In the genomic region with DNA sequence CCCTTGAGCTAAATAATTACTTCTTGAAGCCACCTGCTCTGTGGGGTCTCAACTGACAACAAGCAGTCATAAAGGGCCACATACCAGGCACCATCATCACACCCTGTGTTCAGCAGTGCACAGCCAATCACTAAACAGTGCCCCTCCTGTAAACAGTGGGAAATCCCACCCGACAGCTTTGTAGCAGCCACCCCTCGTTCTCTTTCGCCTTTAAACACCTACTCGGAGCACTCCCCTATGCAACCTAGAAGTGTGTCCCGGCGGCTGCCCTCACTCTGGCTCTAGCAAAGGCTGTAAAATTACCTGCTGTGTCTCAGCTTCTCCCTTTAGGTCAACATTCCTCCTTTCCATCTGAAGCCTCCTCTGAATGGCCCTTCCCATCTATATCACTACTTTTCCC, we compare ENCODE assay signal across 13 cellular contexts.
"Had no signal": no experiment of that assay in that cellular context is flagged by ENCODE, and none has a peak within 500 bp of the region (broad histone marks: within the 10 kb centered on the region; RNA-seq: fewer than 3 reads in every experiment).

No MANE protein-coding gene starts in this region.

- H3K27me3 Mint-ChIP-seq: activated CD4-positive, alpha-beta memory T cell treated with anti-CD3 and anti-CD28 coated beads, Interleukin-2, amount 10 ng/mL, durations not matched to agents 7 days and 5 days had no signal

- DNase-seq: activated CD4-positive, alpha-beta memory T cell treated with anti-CD3 and anti-CD28 coated beads, Interleukin-2, amount 10 ng/mL, durations not matched to agents 7 days and 5 days; activated CD4-positive, CD25-positive, alpha-beta regulatory T cell treated with anti-CD3 and anti-CD28 coated beads, Interleukin-2, amount 50 U/mL, for 72 hours; activated naive CD4-positive, alpha-beta T cell; cerebellar nuclear complex; effector CD8-positive, alpha-beta T cell; foreskin melanocyte; midbrain; stimulated activated CD4-positive, alpha-beta T cell treated with anti-CD3 and anti-CD28 coated beads, Interleukin-2, amount 100 ng/mL, for 48 hours; stimulated activated naive CD4-positive, alpha-beta T cell; substantia nigra had no signal

- H3K4me3 Mint-ChIP-seq: activated CD4-positive, alpha-beta memory T cell treated with anti-CD3 and anti-CD28 coated beads, Interleukin-2, amount 10 ng/mL, durations not matched to agents 7 days and 5 days had no signal

- H3K4me1 Mint-ChIP-seq: activated CD4-positive, alpha-beta memory T cell treated with anti-CD3 and anti-CD28 coated beads, Interleukin-2, amount 10 ng/mL, durations not matched to agents 7 days and 5 days had no signal

- H3K27ac Mint-ChIP-seq: activated CD4-positive, alpha-beta memory T cell treated with anti-CD3 and anti-CD28 coated beads, Interleukin-2, amount 10 ng/mL, durations not matched to agents 7 days and 5 days had no signal

- H3K27ac ChIP-seq: pancreas, tibial nerve had no signal

- H3K36me3 ChIP-seq: pancreas, tibial nerve had no signal

- H3K4me1 ChIP-seq: pancreas, tibial nerve had no signal

- H3K4me3 ChIP-seq: lung, pancreas, tibial nerve had no signal

- H3K9me3 ChIP-seq: pancreas had no signal

- ATAC-seq: pancreas had no signal

- H3K27me3 ChIP-seq: pancreas, tibial nerve had no signal
